Comparison of ENCODE assay signal across 6 cellular contexts in genomic region chr6:43075791-43076092, GRCh38. TPM values are rescaled to one million over a fixed set of nuclear protein-coding genes. Genes with fewer than 3 reads are reported as not detected.
DNase-seq lines count a peak whose midpoint lies in the region; ATAC-seq and TF ChIP-seq lines count a peak whose summit lies in the region.

No MANE protein-coding gene starts in this region.

- peak overlapping the region; percentile 28 for H3K18ac ChIP-seq in mesendoderm (ENCODE audit: low read length)

- intact Hi-C loops in CD8-positive, alpha-beta T cell (cut with DNase I, micrococcal nuclease) = no loop called here

- no peaks in the 10 kb centered on the region for H3K9me3 ChIP-seq in CD8-positive, alpha-beta T cell (ENCODE audit: low read length)
- no peaks in the 10 kb centered on the region for H3K9me3 ChIP-seq in WERI-Rb-1 (ENCODE audit: severe bottlenecking)

- H3K9ac ChIP-seq in mesendoderm (ENCODE audit: low read length) = peak overlapping the region; percentile 63

- no peak overlapping the region for H3K27ac ChIP-seq in CD8-positive, alpha-beta T cell (ENCODE audit: low read depth, low read length)
- H3K27ac ChIP-seq in WERI-Rb-1 (peak overlapping the region; percentile 34), mesendoderm (ENCODE audit: low read depth, low read length) (peak overlapping the region; percentile 46)

- H2AK5ac ChIP-seq in mesendoderm (ENCODE audit: low read length) = peak overlapping the region; percentile 73

- H3K27me3 Mint-ChIP-seq in CD8-positive, alpha-beta T cell (ENCODE audit: low read depth) = peaks cover 10% of the 10 kb centered on the region

- peaks cover 5% of the 10 kb centered on the region for H3K27me3 ChIP-seq in CD8-positive, alpha-beta T cell (ENCODE audit: insufficient read depth, low read length)
- H3K27me3 ChIP-seq in WERI-Rb-1 (ENCODE audit: insufficient read depth, low read depth, severe bottlenecking) (no peaks in the 10 kb centered on the region), mesendoderm (ENCODE audit: insufficient read depth, low read length, poor library complexity) (no peaks in the 10 kb centered on the region)

- no peak overlapping the region for H2BK15ac ChIP-seq in mesendoderm (replicated peaks; ENCODE audit: low read depth)

- no peak overlapping the region for H3K4ac ChIP-seq in mesendoderm (ENCODE audit: low read depth, low read length)

- H3K4me3 Mint-ChIP-seq in CD8-positive, alpha-beta T cell = peak overlapping the region; percentile 65

- H3K27ac Mint-ChIP-seq in CD8-positive, alpha-beta T cell = no peak overlapping the region

- no peak for DNase-seq in CD8-positive, alpha-beta T cell
- DNase-seq in WERI-Rb-1 (no peak), mesendoderm (no peak), NOMO-1 treated with dmso at 0.1 percent for 144 hours (lab: John Stamatoyannopoulos, UW; ENCODE audit: unreplicated experiment) (no peak), NCI-H2227 (lab: John Stamatoyannopoulos, UW; ENCODE audit: unreplicated experiment) (no peak), NCI-H82 (lab: John Stamatoyannopoulos, UW) (no peak)

- no peak overlapping the region for H2BK120ac ChIP-seq in mesendoderm (ENCODE audit: low read depth, low read length)

- H3K4me2 ChIP-seq in mesendoderm (ENCODE audit: low read length) = peak overlapping the region; percentile 83

- H3K4me3 ChIP-seq in CD8-positive, alpha-beta T cell (ENCODE audit: low read depth, low read length) = no peak overlapping the region
- H3K4me3 ChIP-seq in WERI-Rb-1 (ENCODE audit: low read depth, low read length) (peak overlapping the region; percentile 14), mesendoderm (ENCODE audit: low read length) (peak overlapping the region; percentile 48)

- peaks cover 39% of the 10 kb centered on the region for H3K79me2 ChIP-seq in mesendoderm (ENCODE audit: control insufficient read depth, insufficient read depth, low read length)

- CTCF ChIA-PET in CD8-positive, alpha-beta T cell (lab: Charles Lee) = interaction anchor here (2.2 kb wide), 1 partner anchor 68 kb away, joined by 15 read pairs; no protein-coding TSS in a partner anchor

- H3K4me1 ChIP-seq in CD8-positive, alpha-beta T cell (ENCODE audit: insufficient read depth, low read length) = peaks cover 17% of the 10 kb centered on the region
- H3K4me1 ChIP-seq in mesendoderm (ENCODE audit: control insufficient read depth, low read depth, low read length) = peaks cover 17% of the 10 kb centered on the region

- peak; percentile 16 for ATAC-seq in CD8-positive, alpha-beta T cell

- H3K9me3 Mint-ChIP-seq in CD8-positive, alpha-beta T cell = no peaks in the 10 kb centered on the region

- no CpG with 5 or more reads among the region's 7 CpGs for WGBS in mesendoderm (ENCODE audit: extremely low coverage, insufficient coverage, low lambda C conversion rate)

- POLR2A ChIA-PET in CD8-positive, alpha-beta T cell (lab: Charles Lee) = no interaction called here

- H3K4me1 Mint-ChIP-seq in CD8-positive, alpha-beta T cell (ENCODE audit: low read depth) = peaks cover 10% of the 10 kb centered on the region

- no peaks in the 10 kb centered on the region for H3K36me3 ChIP-seq in CD8-positive, alpha-beta T cell (ENCODE audit: insufficient read depth, low read length)
- H3K36me3 ChIP-seq in WERI-Rb-1 = peaks cover 33% of the 10 kb centered on the region
- H3K36me3 ChIP-seq in mesendoderm (ENCODE audit: control insufficient read depth, insufficient read depth, low read length) = no peaks in the 10 kb centered on the region

- H4K8ac ChIP-seq in mesendoderm (ENCODE audit: low read depth, low read length) = no peak overlapping the region

- H3K23ac ChIP-seq in mesendoderm (ENCODE audit: low read length) = peak overlapping the region; percentile 36

- H3K56ac ChIP-seq in mesendoderm (ENCODE audit: low read length) = peak overlapping the region; percentile 85

- H3K79me1 ChIP-seq in mesendoderm (ENCODE audit: low read length) = peaks cover 5% of the 10 kb centered on the region

- no peak overlapping the region for H4K5ac ChIP-seq in mesendoderm (ENCODE audit: low read length)

- peak overlapping the region; percentile 32 for H2BK5ac ChIP-seq in mesendoderm (ENCODE audit: low read length)

- TF ChIP-seq CTCF in CD8-positive, alpha-beta T cell (IDR thresholded peaks at IDR 0.05) = no peak
- no peak for TF ChIP-seq CTCF in WERI-Rb-1 (IDR thresholded peaks at IDR 0.05; ENCODE audit: low read depth, low read length)

- H3K36me3 Mint-ChIP-seq in CD8-positive, alpha-beta T cell = peaks cover 31% of the 10 kb centered on the region

RNA-seq across cellular contexts. Expression of gene PTK7, which starts 0.4 kb away (rescaled TPM):
- 10 to 100 TPM in 1 of 2 experiments, 1 to 10 TPM in 1; 9.9 to 11.5 TPM for total RNA-seq in CD8-positive, alpha-beta T cell
- polyA plus RNA-seq in mesendoderm (2013, experiment 1 of 2) = 62.6 TPM
- 63.6 TPM for polyA plus RNA-seq in mesendoderm (2013, experiment 2 of 2)

RNA-seq across cellular contexts. Expression of gene KLC4, which starts 16.3 kb away (rescaled TPM):
- total RNA-seq in CD8-positive, alpha-beta T cell = 10 to 100 TPM; 42.1 to 57.4 TPM
- polyA plus RNA-seq in mesendoderm (2013, experiment 1 of 2) = 11.9 TPM
- 12.4 TPM for polyA plus RNA-seq in mesendoderm (2013, experiment 2 of 2)

RNA-seq across cellular contexts. Expression of gene MRPL2, which starts 16.5 kb away (rescaled TPM):
- total RNA-seq in CD8-positive, alpha-beta T cell = 10 to 100 TPM; 38.9 to 41.6 TPM
- polyA plus RNA-seq in mesendoderm (2013, experiment 1 of 2) = 59.0 TPM
- polyA plus RNA-seq in mesendoderm (2013, experiment 2 of 2) = 62.6 TPM

RNA-seq across cellular contexts. Expression of gene CUL7, which starts 22.1 kb away (rescaled TPM):
- total RNA-seq in CD8-positive, alpha-beta T cell = 1 to 10 TPM; 5.2 to 5.4 TPM
- 5.4 TPM for polyA plus RNA-seq in mesendoderm (2013, experiment 1 of 2)
- 5.2 TPM for polyA plus RNA-seq in mesendoderm (2013, experiment 2 of 2)

RNA-seq across cellular contexts. Expression of gene RRP36, which starts 54.3 kb away (rescaled TPM):
- 10 to 100 TPM; 20.1 to 20.2 TPM for total RNA-seq in CD8-positive, alpha-beta T cell
- polyA plus RNA-seq in mesendoderm (2013, experiment 1 of 2) = 126 TPM
- polyA plus RNA-seq in mesendoderm (2013, experiment 2 of 2) = 127 TPM
